Comparison of ENCODE assay signal across 7 cellular contexts in genomic region chr7:128833148-128833938, GRCh38.
DNase-seq lines count a peak whose midpoint lies in the region; ATAC-seq lines count a peak whose summit lies in the region.

No MANE protein-coding gene starts in this region.

- peaks cover 0 to 7% (median 0%) of the 10 kb centered on the region in 5 donors for H3K36me3 ChIP-seq in subcutaneous abdominal adipose tissue (ENCODE audit: control insufficient read depth in 5 of 5, insufficient read depth in 5 of 5, low read length in 5 of 5)

- H3K9ac ChIP-seq in subcutaneous abdominal adipose tissue (ENCODE audit: low read length in 5 of 5), result peak overlapping the region in 1 of 5 donors; percentile 4

- peaks cover 4 to 25% (median 16%) of the 10 kb centered on the region in 5 donors for H3K27me3 ChIP-seq in subcutaneous abdominal adipose tissue (ENCODE audit: control insufficient read depth in 5 of 5, insufficient read depth in 4 of 5, low read length in 5 of 5)

- peaks cover 5 to 13% of the 10 kb centered on the region in 2 donors for H3K4me1 Mint-ChIP-seq in effector memory CD8-positive, alpha-beta T cell (ENCODE audit: low read depth in 2 of 2)

- no peak overlapping the region for H3K4me3 Mint-ChIP-seq in effector memory CD8-positive, alpha-beta T cell

- H3K9me3 ChIP-seq in subcutaneous abdominal adipose tissue (ENCODE audit: control insufficient read depth in 5 of 5, low read length in 5 of 5), result no peaks in the 10 kb centered on the region

- no peak overlapping the region for H3K27ac Mint-ChIP-seq in effector memory CD8-positive, alpha-beta T cell

- H3K27me3 Mint-ChIP-seq in effector memory CD8-positive, alpha-beta T cell, result peaks cover 30 to 65% of the 10 kb centered on the region in 2 donors

- no peaks in the 10 kb centered on the region for H3K9me3 Mint-ChIP-seq in effector memory CD8-positive, alpha-beta T cell

- ATAC-seq in effector memory CD8-positive, alpha-beta T cell (replicated peaks), result no peak

- peak overlapping the region; percentile 65 for H3K27ac ChIP-seq in subcutaneous abdominal adipose tissue (ENCODE audit: low read depth, low read length)

- DNase-seq in KBM-7 (peak; percentile 74), astrocyte of the hippocampus (ENCODE audit: low read depth, low spot score) (peak; percentile 96), inferior parietal cortex (ENCODE audit: extremely low spot score) (peak; percentile 71)
- no peak for DNase-seq in activated CD4-positive, alpha-beta T cell treated with anti-CD3 and anti-CD28 coated beads for 4 hours
- DNase-seq in effector memory CD8-positive, alpha-beta T cell, result no peak
- no peak for DNase-seq in stimulated activated CD4-positive, alpha-beta T cell treated with anti-CD3 and anti-CD28 coated beads, Interleukin-4, amount 100 ng/mL, for 1 hour

- H3K4me3 ChIP-seq in subcutaneous abdominal adipose tissue (ENCODE audit: low read depth in 1 of 5, low read length in 5 of 5), result peak overlapping the region in 3 of 5 donors; percentile 40 to 47 (median 46)

- peaks cover 2% of the 10 kb centered on the region for H3K36me3 Mint-ChIP-seq in effector memory CD8-positive, alpha-beta T cell (ENCODE audit: insufficient read depth)

- in situ Hi-C loops in KBM-7 (cut with MboI; ENCODE audit: low pct_unique_long_range_greater_than_20kb, low sequenced_read_pairs), result no loop called here

- peaks cover 3 to 46% (median 42%) of the 10 kb centered on the region in 5 donors for H3K4me1 ChIP-seq in subcutaneous abdominal adipose tissue (ENCODE audit: control insufficient read depth in 5 of 5, insufficient read depth in 5 of 5, low read length in 5 of 5)

Comparison
In these comparisons a context has a peak if more than half of its experiments do, and no peak if none do; other contexts are left out.
1. DNase-seq: peak in KBM-7 (single experiment), astrocyte of the hippocampus (single experiment) and inferior parietal cortex (single experiment); none in activated CD4-positive, alpha-beta T cell treated with anti-CD3 and anti-CD28 coated beads for 4 hours (0 of 2), effector memory CD8-positive, alpha-beta T cell (0 of 3) and stimulated activated CD4-positive, alpha-beta T cell treated with anti-CD3 and anti-CD28 coated beads, Interleukin-4, amount 100 ng/mL, for 1 hour (single experiment).